ENCODE assay signal across 2 cellular contexts in genomic region chr12:16095531-16096110, GRCh38.
TF ChIP-seq lines count a peak whose summit lies in the region.

No MANE protein-coding gene starts in this region.

TF ChIP-seq in SK-N-SH, 30 proteins besides CTCF, POLR2A, EP300 and RAD21 (continued from another document):
- TF ChIP-seq POLR2AphosphoS5 (IDR thresholded peaks at IDR 0.05; ENCODE audit: low read depth, low read length) (no peak), NRF1 (IDR thresholded peaks at IDR 0.05; ENCODE audit: low read depth, low read length) (no peak), FOSL2 (IDR thresholded peaks at IDR 0.05; ENCODE audit: borderline replicate concordance, low read depth) (no peak), RXRA (IDR thresholded peaks at IDR 0.05; ENCODE audit: borderline replicate concordance, low read depth) (no peak), MXI1 (IDR thresholded peaks at IDR 0.05; ENCODE audit: low read depth, low read length) (no peak)

TF ChIP-seq in SK-N-SH treated with all-trans-retinoic acid at 6 μM for 48 hours, 23 proteins besides CTCF, POLR2A, EP300 and RAD21 (continued from another document):
- no peak for TF ChIP-seq PATZ1 (CRISPR knock-in tag; IDR thresholded peaks at IDR 0.05; ENCODE audit: borderline replicate concordance)
- TF ChIP-seq ESRRG (CRISPR knock-in tag; IDR thresholded peaks at IDR 0.05): no peak
- TF ChIP-seq ZNF565 (CRISPR knock-in tag; conservative IDR thresholded peaks at IDR 0.05; ENCODE audit: low read depth): no peak
- TF ChIP-seq RARB (CRISPR knock-in tag; IDR thresholded peaks at IDR 0.05): no peak
- TF ChIP-seq CSRNP3 (CRISPR knock-in tag; IDR thresholded peaks at IDR 0.05): no peak
